ENCODE assay signal across 22 cellular contexts in genomic region chr12:40988335-40988734, GRCh38.
"Had no signal": no experiment of that assay in that cellular context is flagged by ENCODE, and none has a peak within 500 bp of the region (broad histone marks: within the 10 kb centered on the region; RNA-seq: fewer than 3 reads in every experiment).

No MANE protein-coding gene starts in this region.

- H3K27ac ChIP-seq: SJSA1 had no signal

- FAIRE-seq: K562, RCC 7860 had no signal

- H3K9me3 ChIP-seq: SJSA1 had no signal

- H3K4me3 ChIP-seq: K562, SJSA1 had no signal

- H3K27me3 ChIP-seq: SJSA1 had no signal

- ATAC-seq: activated T-cell treated with anti-CD3 and anti-CD28 coated beads, Interleukin-2, amount 50 U/mL, for 4 hours; activated T-helper 17 cell treated with anti-CD3 and anti-CD28 coated beads, Interleukin-2, amount 50 U/mL, for 72 hours; K562; PC-3; T-helper 17 cell had no signal

- H3K36me3 ChIP-seq: SJSA1 had no signal

- DNase-seq: activated B cell treated with CpG ODN at 0.5 μM for 24 hours; activated CD4-positive, alpha-beta memory T cell treated with anti-CD3 and anti-CD28 coated beads for 36 hours; activated CD4-positive, alpha-beta T cell treated with anti-CD3 and anti-CD28 coated beads, Interleukin-2, amount 10 ng/mL, durations not matched to agents 7 days and 5 days; activated CD8-positive, alpha-beta memory T cell treated with anti-CD3 and anti-CD28 coated beads for 24 hours; activated gamma-delta T cell; activated naive CD4-positive, alpha-beta T cell treated with anti-CD3 and anti-CD28 coated beads for 36 hours; activated T-cell treated with anti-CD3 and anti-CD28 coated beads, Interleukin-2, amount 50 U/mL, for 4 hours; Kasumi-1; NCI-H1048; NCI-H146; NCI-H187 treated with DMSO at 0.1 percent for 48 hours; NCI-H2081 treated with DMSO at 0.1 percent for 48 hours; NCI-H446; NCI-H524; PC-3; SHP77; T-helper 17 cell; T-helper 9 cell had no signal
